ENCODE assay signal across 8 cellular contexts in genomic region chr1:939511-940107, GRCh38. TPM values are rescaled to one million over a fixed set of nuclear protein-coding genes. Genes with fewer than 3 reads are reported as not detected.
A peak's percentile ranks its signal among the peaks of the same experiment; 100 is the strongest.
DNase-seq lines count a peak whose midpoint lies in the region; ATAC-seq and TF ChIP-seq lines count a peak whose summit lies in the region.
"Had no signal": no experiment of that assay in that cellular context is flagged by ENCODE, and none has a peak within 500 bp of the region (broad histone marks: within the 10 kb centered on the region; RNA-seq: fewer than 3 reads in every experiment).

No MANE protein-coding gene starts in this region.

- no peaks in the 10 kb centered on the region for H3K27me3 ChIP-seq in HAP-1 (ENCODE audit: low read depth)

- no peaks in the 10 kb centered on the region for H3K9me3 Mint-ChIP-seq in nephron progenitor cell
- H3K9me3 Mint-ChIP-seq: CD8-positive, alpha-beta memory T cell had no signal

- peaks cover 31% of the 10 kb centered on the region for H3K4me1 ChIP-seq in HAP-1

- H3K27me3 Mint-ChIP-seq in nephron progenitor cell (ENCODE audit: low read depth, poor library complexity) = peaks cover 59% of the 10 kb centered on the region

- no peaks in the 10 kb centered on the region for H3K9me3 ChIP-seq in HAP-1

- no peaks in the 10 kb centered on the region for H3K36me3 Mint-ChIP-seq in nephron progenitor cell (ENCODE audit: low read depth)

- peak overlapping the region; percentile 13 for H3K4me3 Mint-ChIP-seq in nephron progenitor cell

- no peak for TF ChIP-seq CTCF in nephron progenitor cell (IDR thresholded peaks at IDR 0.05)

- DNase-seq in COR-L47 (lab: John Stamatoyannopoulos, UW) (peak; percentile 46), SK-N-DZ (ENCODE audit: low spot score) (peak; percentile 35), nephron progenitor cell (no peak), HAP-1 (ENCODE audit: low spot score in 2 of 2) (no peak)
- DNase-seq in activated CD4-positive, alpha-beta T cell treated with anti-CD3 and anti-CD28 coated beads for 1 hour = no peak
- DNase-seq: amniotic stem cell had no signal

- H3K36me3 ChIP-seq in HAP-1 (replicated peaks) = peaks cover 9% of the 10 kb centered on the region

- in situ Hi-C loops in HAP-1 (cut with MboI; ENCODE audit: low sequenced_read_pairs) = no loop called here

- no peak overlapping the region for H3K27ac Mint-ChIP-seq in nephron progenitor cell
- H3K27ac Mint-ChIP-seq: CD8-positive, alpha-beta memory T cell had no signal

- H3K4me3 ChIP-seq in HAP-1 = no peak overlapping the region

- no peak for ATAC-seq in HG02610 (IDR thresholded peaks at IDR 0.05; ENCODE audit: unreplicated experiment)

- H3K4me1 Mint-ChIP-seq in nephron progenitor cell = peaks cover 45% of the 10 kb centered on the region

RNA-seq across cellular contexts. Expression of gene SAMD11, which starts 15.9 kb away (rescaled TPM):
- polyA plus RNA-seq in SK-N-DZ (2014; cell fraction: cytosol; rRNA removed) = 123 and 149 TPM in 2 replicates
- polyA plus RNA-seq in SK-N-DZ (2014; cell fraction: nucleus; rRNA removed) = 494 and 564 TPM in 2 replicates

RNA-seq across cellular contexts. Expression of gene NOC2L, which starts 19.4 kb away (rescaled TPM):
- polyA plus RNA-seq in SK-N-DZ (2014; cell fraction: cytosol; rRNA removed) = 118 and 119 TPM in 2 replicates
- polyA plus RNA-seq in SK-N-DZ (2014; cell fraction: nucleus; rRNA removed) = 98.3 and 122 TPM in 2 replicates

RNA-seq across cellular contexts. Expression of gene KLHL17, which starts 20.8 kb away (rescaled TPM):
- 17.9 and 35.0 TPM in 2 replicates for polyA plus RNA-seq in SK-N-DZ (2014; cell fraction: cytosol; rRNA removed)
- 656 and 724 TPM in 2 replicates for polyA plus RNA-seq in SK-N-DZ (2014; cell fraction: nucleus; rRNA removed)

RNA-seq across cellular contexts. Expression of gene PLEKHN1, which starts 26.7 kb away (rescaled TPM):
- 0.06 TPM in 1 of 2 replicates, not detected in the other for polyA plus RNA-seq in SK-N-DZ (2014; cell fraction: cytosol; rRNA removed)
- 0.08 and 0.60 TPM in 2 replicates for polyA plus RNA-seq in SK-N-DZ (2014; cell fraction: nucleus; rRNA removed)

RNA-seq across cellular contexts. Expression of gene PERM1, which starts 42.3 kb away (rescaled TPM):
- 0.35 TPM in 1 of 2 replicates, not detected in the other for polyA plus RNA-seq in SK-N-DZ (2014; cell fraction: cytosol; rRNA removed)
- polyA plus RNA-seq in SK-N-DZ (2014; cell fraction: nucleus; rRNA removed) = 0.62 TPM in 1 of 2 replicates, not detected in the other
- polyA plus RNA-seq: CD8-positive, alpha-beta memory T cell had no signal

Comparison
In these comparisons a context has a peak if more than half of its experiments do, and no peak if none do; other contexts are left out.
1. DNase-seq: peak in COR-L47 (single experiment) and SK-N-DZ (single experiment); none in nephron progenitor cell (single experiment), HAP-1 (0 of 2) and activated CD4-positive, alpha-beta T cell treated with anti-CD3 and anti-CD28 coated beads for 1 hour (single experiment).